11 cellular contexts compared by ENCODE assay signal in genomic region chr3:57787867-57788623, GRCh38. TPM values are rescaled to one million over a fixed set of nuclear protein-coding genes. Genes with fewer than 3 reads are reported as not detected.
DNase-seq lines count a peak whose midpoint lies in the region; ATAC-seq and TF ChIP-seq lines count a peak whose summit lies in the region.
"Had no signal": no experiment of that assay in that cellular context is flagged by ENCODE, and none has a peak within 500 bp of the region (broad histone marks: within the 10 kb centered on the region; RNA-seq: fewer than 3 reads in every experiment).

No MANE protein-coding gene starts in this region.

- no peak overlapping the region for H3K9ac ChIP-seq in colonic mucosa (ENCODE audit: low read depth in 2 of 2, low read length in 2 of 2)

- no peak overlapping the region for H3K4me3 Mint-ChIP-seq in activated B cell treated with CpG ODN at 0.5 μM for 24 hours

- H3K27ac ChIP-seq in DOHH2 (ENCODE audit: low read depth, low read length): no peak overlapping the region
- no peak overlapping the region for H3K27ac ChIP-seq in colonic mucosa

- H3K4me2 ChIP-seq in DOHH2 (ENCODE audit: low read length): peak overlapping the region; percentile 36

- no peaks in the 10 kb centered on the region for H3K9me3 Mint-ChIP-seq in activated B cell treated with CpG ODN at 0.5 μM for 24 hours

- H3K4me1 Mint-ChIP-seq in activated B cell treated with CpG ODN at 0.5 μM for 24 hours: peaks cover 23% of the 10 kb centered on the region

- peaks cover 5% of the 10 kb centered on the region for H3K36me3 Mint-ChIP-seq in activated B cell treated with CpG ODN at 0.5 μM for 24 hours (ENCODE audit: low read depth)

- CTCF ChIA-PET in activated B cell treated with CpG ODN at 0.5 μM for 24 hours (lab: Charles Lee): no interaction called here

- H3K9me3 ChIP-seq in DOHH2 (ENCODE audit: control insufficient read depth, insufficient read depth, low read length) (no peaks in the 10 kb centered on the region), colonic mucosa (no peaks in the 10 kb centered on the region)

- no peaks in the 10 kb centered on the region for H3K27me3 ChIP-seq in DOHH2 (ENCODE audit: control insufficient read depth, low read length)
- H3K27me3 ChIP-seq in colonic mucosa: no peaks in the 10 kb centered on the region

- H3K27me3 Mint-ChIP-seq in activated B cell treated with CpG ODN at 0.5 μM for 24 hours: no peaks in the 10 kb centered on the region

- peaks cover 6% of the 10 kb centered on the region; the same call in 1 of the 2 replicates for H4K20me1 ChIP-seq in DOHH2 (ENCODE audit: control insufficient read depth, insufficient read depth, low read depth, low read length)

- POLR2A ChIA-PET in activated B cell treated with CpG ODN at 0.5 μM for 24 hours (lab: Charles Lee): no interaction called here

- H3K4me3 ChIP-seq in DOHH2 (ENCODE audit: low read length) (no peak overlapping the region; the same call in 1 of the 2 replicates), colonic mucosa (no peak overlapping the region)

- peaks cover 79% of the 10 kb centered on the region for H3K79me2 ChIP-seq in DOHH2 (ENCODE audit: control insufficient read depth, low read length)

- no peak overlapping the region for H3K27ac Mint-ChIP-seq in activated B cell treated with CpG ODN at 0.5 μM for 24 hours

- H3K36me3 ChIP-seq in DOHH2 (ENCODE audit: control insufficient read depth, low read length): no peaks in the 10 kb centered on the region; the same call in 1 of the 2 replicates
- H3K36me3 ChIP-seq in colonic mucosa: no peaks in the 10 kb centered on the region

- H3K9me2 ChIP-seq in DOHH2 (replicated peaks; ENCODE audit: control insufficient read depth, low read length): no peaks in the 10 kb centered on the region

- ATAC-seq in GM19328 (IDR thresholded peaks at IDR 0.05; ENCODE audit: unreplicated experiment): peak; percentile 86
- peak; percentile 87 for ATAC-seq in HG03064 (IDR thresholded peaks at IDR 0.05; ENCODE audit: low read depth, unreplicated experiment)
- peak; percentile 91 for ATAC-seq in activated B cell treated with CpG ODN at 0.5 μM for 24 hours (ENCODE audit: low read depth)

- H3F3A ChIP-seq in DOHH2 (ENCODE audit: control insufficient read depth, insufficient read depth): peaks cover 5% of the 10 kb centered on the region; the same call in 1 of the 2 replicates

- DNase-seq in activated B cell treated with CpG ODN at 0.5 μM for 24 hours (no peak), colonic mucosa (no peak), Ammon's horn (ENCODE audit: low spot score) (no peak), HK-2 (ENCODE audit: unreplicated experiment) (no peak), epidermal melanocyte (ENCODE audit: insufficient read length, low spot score) (no peak)
- DNase-seq: activated gamma-delta T cell treated with Interleukin-2 at 50 U/mL for 16 hours; NCI-H446; stimulated activated CD4-positive, alpha-beta T cell treated with anti-CD3 and anti-CD28 coated beads, Interleukin-2, amount 100 ng/mL, for 48 hours had no signal

- TF ChIP-seq CTCF in DOHH2 (IDR thresholded peaks at IDR 0.05; ENCODE audit: low read depth, low read length, poor library complexity, severe bottlenecking) (no peak), activated B cell treated with CpG ODN at 0.5 μM for 24 hours (IDR thresholded peaks at IDR 0.05) (no peak), colonic mucosa (IDR thresholded peaks at IDR 0.05) (no peak)

- H3K4me1 ChIP-seq in DOHH2 (ENCODE audit: control insufficient read depth, low read length): peaks cover 19% of the 10 kb centered on the region
- peaks cover 8% of the 10 kb centered on the region for H3K4me1 ChIP-seq in colonic mucosa

- intact Hi-C loops in activated B cell treated with CpG ODN at 0.5 μM for 24 hours (cut with micrococcal nuclease): loop anchor here (1.0 kb wide), 1 partner anchor 191 kb away; the partner anchor contains the start of gene ARF4
- intact Hi-C loops in colonic mucosa (cut with DNase I): no loop called here

RNA-seq across cellular contexts. Expression of gene SLMAP, which starts 31.9 kb away (rescaled TPM):
- total RNA-seq in activated B cell treated with CpG ODN at 0.5 μM for 24 hours: 45.4 and 57.1 TPM in 2 replicates
- total RNA-seq in colonic mucosa: 100 to 1,000 TPM in 1 of 2 donors, 10 to 100 TPM in 1; 81.1 to 124 TPM
